ENCODE assay signal across 8 cellular contexts in genomic region chr19:34501339-34502320, GRCh38. TPM values are rescaled to one million over a fixed set of nuclear protein-coding genes. Genes with fewer than 3 reads are reported as not detected.
DNase-seq lines count a peak whose midpoint lies in the region; ATAC-seq, FAIRE-seq and TF ChIP-seq lines count a peak whose summit lies in the region.

No MANE protein-coding gene starts in this region.

- no peaks in the 10 kb centered on the region for H3F3A ChIP-seq in PC-9 (ENCODE audit: insufficient read depth, low read depth)

- H3K9me3 ChIP-seq in Karpas-422 (ENCODE audit: low read length) (no peaks in the 10 kb centered on the region), PC-9 (ENCODE audit: insufficient read depth, low read depth) (no peaks in the 10 kb centered on the region)

- H4K20me1 ChIP-seq in Karpas-422 (ENCODE audit: insufficient read depth, low read depth, low read length) (no peaks in the 10 kb centered on the region), PC-9 (ENCODE audit: insufficient read depth) (no peaks in the 10 kb centered on the region)

- H3K36me3 ChIP-seq in Karpas-422 (ENCODE audit: insufficient read depth, low read length) = no peaks in the 10 kb centered on the region
- no peaks in the 10 kb centered on the region for H3K36me3 ChIP-seq in PC-9 (ENCODE audit: low read depth)

- H3K4me3 ChIP-seq in Karpas-422 (ENCODE audit: low read length) (no peak overlapping the region), PC-9 (no peak overlapping the region)

- H3K4me3 Mint-ChIP-seq in activated T-cell treated with anti-CD3 and anti-CD28 coated beads, Interleukin-2, amount 50 U/mL, for 4 hours = no peak overlapping the region
- no peak overlapping the region for H3K4me3 Mint-ChIP-seq in nephron

- BruUV-seq in PC-9 (replicated peaks; lab: Mats Ljungman, UMichigan) = no TSS peak

- H2AFZ ChIP-seq in Karpas-422 (ENCODE audit: low read length) (no peak overlapping the region), PC-9 (no peak overlapping the region)

- TF ChIP-seq CTCF in D721Med (IDR thresholded peaks at IDR 0.05; ENCODE audit: insufficient read depth, missing control alignments) (peak; percentile 85), PC-9 (conservative IDR thresholded peaks at IDR 0.05) (peak; percentile 96), nephron (IDR thresholded peaks at IDR 0.05; ENCODE audit: unreplicated experiment in 3 of 3) (peak; percentile 97 to 99 (median 99))

- H3K9me2 ChIP-seq in Karpas-422 (replicated peaks; ENCODE audit: insufficient read depth, low read length) (no peaks in the 10 kb centered on the region), PC-9 (ENCODE audit: insufficient read depth) (no peaks in the 10 kb centered on the region)

- POLR2A ChIA-PET in PC-9 (lab: Charles Lee; ENCODE audit: unreplicated experiment) = no interaction called here

- FAIRE-seq in D721Med (lab: Jason Lieb, UNC) = no peak

- H3K27ac Mint-ChIP-seq in nephron = no peak overlapping the region

- H3K36me3 Mint-ChIP-seq in activated T-cell treated with anti-CD3 and anti-CD28 coated beads, Interleukin-2, amount 50 U/mL, for 4 hours (ENCODE audit: insufficient read depth) = no peaks in the 10 kb centered on the region
- peaks cover 15% of the 10 kb centered on the region for H3K36me3 Mint-ChIP-seq in nephron (ENCODE audit: low read depth)

- peaks cover 21% of the 10 kb centered on the region for H3K27me3 Mint-ChIP-seq in activated T-cell treated with anti-CD3 and anti-CD28 coated beads, Interleukin-2, amount 50 U/mL, for 4 hours (ENCODE audit: low read depth)
- H3K27me3 Mint-ChIP-seq in nephron (ENCODE audit: low read depth) = peaks cover 3% of the 10 kb centered on the region

- H3K27me3 ChIP-seq in Karpas-422 (ENCODE audit: low read length) (no peaks in the 10 kb centered on the region), PC-9 (ENCODE audit: insufficient read depth, low read depth) (no peaks in the 10 kb centered on the region)

- CTCF ChIA-PET in PC-9 (lab: Charles Lee) = interaction anchor here (0.6 to 0.8 kb wide), 4 partner anchors 80 to 806 kb away, joined by 3 to 7 read pairs (median 4); no protein-coding TSS in a partner anchor

- peak overlapping the region; percentile 24 for H3K4me2 ChIP-seq in Karpas-422 (ENCODE audit: low read depth, low read length, poor library complexity, severe bottlenecking)
- H3K4me2 ChIP-seq in PC-9 = peak overlapping the region; percentile 54; the same call in 1 of the 2 replicates

- no peaks in the 10 kb centered on the region for H3K9me3 Mint-ChIP-seq in activated T-cell treated with anti-CD3 and anti-CD28 coated beads, Interleukin-2, amount 50 U/mL, for 4 hours
- no peaks in the 10 kb centered on the region for H3K9me3 Mint-ChIP-seq in nephron

- H3K9ac ChIP-seq in Karpas-422 (ENCODE audit: low read length) = no peak overlapping the region

- intact Hi-C loops in PC-9 (cut with micrococcal nuclease; ENCODE audit: unreplicated experiment) = loop anchor here (1.0 kb wide), 2 partner anchors 211 to 723 kb away; no protein-coding TSS in a partner anchor

- H3K79me2 ChIP-seq in Karpas-422 (ENCODE audit: low read length) = no peaks in the 10 kb centered on the region
- H3K79me2 ChIP-seq in PC-9 (ENCODE audit: low read depth) = no peaks in the 10 kb centered on the region

- ATAC-seq in GM21528 (IDR thresholded peaks at IDR 0.05; ENCODE audit: low FRiP score, unreplicated experiment) = peak; percentile 69
- ATAC-seq in activated T-cell treated with anti-CD3 and anti-CD28 coated beads, Interleukin-2, amount 50 U/mL, for 4 hours = peak; percentile 88 to 91

- DNase-seq in D721Med (ENCODE audit: insufficient read length, low spot score) = peak; percentile 96
- peak; percentile 94 for DNase-seq in Karpas-422
- peak; percentile 74 to 90 for DNase-seq in PC-9
- DNase-seq in activated T-cell treated with anti-CD3 and anti-CD28 coated beads, Interleukin-2, amount 50 U/mL, for 4 hours = peak; percentile 82
- peak; percentile 82 for DNase-seq in fibroblast of gingiva (ENCODE audit: low read depth)
- DNase-seq in stimulated activated naive CD4-positive, alpha-beta T cell (lab: John Stamatoyannopoulos, UW) = peak; percentile 53 to 81 (median 74)

- H3K4me1 Mint-ChIP-seq in activated T-cell treated with anti-CD3 and anti-CD28 coated beads, Interleukin-2, amount 50 U/mL, for 4 hours (ENCODE audit: low read depth) = peaks cover 10% of the 10 kb centered on the region
- no peaks in the 10 kb centered on the region for H3K4me1 Mint-ChIP-seq in nephron

- H3K4me1 ChIP-seq in Karpas-422 (ENCODE audit: low read length) = peaks cover 4% of the 10 kb centered on the region
- no peaks in the 10 kb centered on the region for H3K4me1 ChIP-seq in PC-9 (replicated peaks; ENCODE audit: insufficient read depth)

- H3K27ac ChIP-seq in Karpas-422 (ENCODE audit: low read length) = no peak overlapping the region
- no peak overlapping the region for H3K27ac ChIP-seq in PC-9

RNA-seq across cellular contexts. Expression of gene WTIP, which starts 20.1 kb away (rescaled TPM):
- total RNA-seq in Karpas-422 (2014; rRNA removed; shearing (Covaris generic); ENCODE audit: low replicate concordance) = 0.72 and 1.1 TPM in 2 replicates
- total RNA-seq in PC-9 (2021) = 0.50 and 0.63 TPM in 2 replicates
- under 1 TPM; 0.38 to 0.98 (median 0.63) TPM for total RNA-seq in activated T-cell treated with anti-CD3 and anti-CD28 coated beads, Interleukin-2, amount 50 U/mL, for 4 hours
